In the genomic region with DNA sequence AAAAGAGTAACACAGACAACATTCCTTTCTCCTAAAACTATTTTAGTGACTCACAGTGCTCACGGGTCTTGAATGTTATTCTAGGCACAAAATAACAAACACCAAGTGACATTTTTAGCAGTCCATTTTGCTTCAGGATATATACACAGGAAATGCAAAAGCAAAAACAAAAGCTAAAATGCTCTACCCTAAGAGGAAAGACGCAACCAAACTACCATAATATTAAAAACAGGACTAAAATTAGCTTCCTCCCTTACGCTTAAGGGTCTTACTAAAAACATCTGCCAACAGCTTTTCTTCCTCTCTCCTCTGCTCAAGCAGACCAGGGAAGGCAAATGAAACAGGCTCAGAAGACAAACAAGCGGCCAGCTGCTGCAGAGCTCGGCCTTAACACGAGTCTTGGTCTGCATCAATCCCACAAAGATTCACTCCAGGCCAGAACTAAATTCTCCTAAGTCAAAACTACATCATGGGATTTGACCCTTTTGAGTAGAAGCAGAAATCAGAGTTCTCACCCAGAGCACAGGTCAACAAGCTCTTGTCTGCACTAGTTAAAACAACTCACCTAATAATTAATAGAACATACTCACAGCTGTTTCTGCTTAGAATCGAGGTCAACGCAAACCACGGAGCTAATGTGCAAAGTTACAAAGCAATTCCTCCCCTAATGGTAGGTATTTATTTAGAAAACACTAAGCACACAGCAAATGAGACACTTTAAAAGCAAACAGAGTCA, we compare ENCODE assay signal across 8 cellular contexts.
A peak's percentile ranks its signal among the peaks of the same experiment; 100 is the strongest.
DNase-seq lines count a peak whose midpoint lies in the region; ATAC-seq and TF ChIP-seq lines count a peak whose summit lies in the region.

No MANE protein-coding gene starts in this region.

- H3K27me3 ChIP-seq in psoas muscle (ENCODE audit: insufficient read depth in 3 of 3, low read length in 2 of 3) = no peaks in the 10 kb centered on the region

- intact Hi-C loops in psoas muscle (cut with DNase I) = no loop called here

- peaks cover 81% of the 10 kb centered on the region for H3K4me1 Mint-ChIP-seq in T-helper 1 cell treated with Interleukin-12 subunit alpha and Interleukin-12 subunit beta and Interleukin-4 antibody, amounts not matched to agents 30 μg/mL and 1 μg/mL, for 36 hours (ENCODE audit: low read depth)

- peak overlapping the region; percentile 63 for H3K4me3 Mint-ChIP-seq in T-helper 1 cell treated with Interleukin-12 subunit alpha and Interleukin-12 subunit beta and Interleukin-4 antibody, amounts not matched to agents 30 μg/mL and 1 μg/mL, for 36 hours

- H3K36me3 ChIP-seq in psoas muscle (ENCODE audit: insufficient read depth in 1 of 2, low read depth in 1 of 2) = no peaks in the 10 kb centered on the region

- no peaks in the 10 kb centered on the region for H3K27me3 Mint-ChIP-seq in T-helper 1 cell treated with Interleukin-12 subunit alpha and Interleukin-12 subunit beta and Interleukin-4 antibody, amounts not matched to agents 30 μg/mL and 1 μg/mL, for 36 hours (ENCODE audit: low read depth)

- 34 to 39% (median 38%) methylated on average over 9 of the region's 9 CpGs for WGBS in psoas muscle, 3 donors

- ATAC-seq in HG02759 (IDR thresholded peaks at IDR 0.05; ENCODE audit: unreplicated experiment) (peak; percentile 38), psoas muscle (no peak)

- no peak for TF ChIP-seq CTCF in psoas muscle (IDR thresholded peaks at IDR 0.05)

- H3K9me3 Mint-ChIP-seq in T-helper 1 cell treated with Interleukin-12 subunit alpha and Interleukin-12 subunit beta and Interleukin-4 antibody, amounts not matched to agents 30 μg/mL and 1 μg/mL, for 36 hours = no peaks in the 10 kb centered on the region

- H3K4me3 ChIP-seq in psoas muscle = peak overlapping the region; percentile 2

- no peaks in the 10 kb centered on the region for H3K9me3 ChIP-seq in psoas muscle

- peaks cover 92% of the 10 kb centered on the region for H3K4me1 ChIP-seq in psoas muscle

- H3K36me3 Mint-ChIP-seq in T-helper 1 cell treated with Interleukin-12 subunit alpha and Interleukin-12 subunit beta and Interleukin-4 antibody, amounts not matched to agents 30 μg/mL and 1 μg/mL, for 36 hours (ENCODE audit: low read depth) = peaks cover 23% of the 10 kb centered on the region

- peak overlapping the region; percentile 86 for H3K27ac ChIP-seq in psoas muscle

- peak; percentile 82 for DNase-seq in EL
- DNase-seq in fibroblast of peridontal ligament (ENCODE audit: extremely low read depth) = peak; percentile 74
- no peak for DNase-seq in psoas muscle
- DNase-seq in NCI-H2107 treated with DMSO at 0.1 percent for 48 hours (lab: John Stamatoyannopoulos, UW; ENCODE audit: unreplicated experiment) = no peak
- no peak for DNase-seq in NK-92 treated with Interleukin-12 subunit alpha and Interleukin-12 subunit beta, amount 100 ng/mL, for 24 hours (lab: John Stamatoyannopoulos, UW)
- DNase-seq in stimulated activated CD4-positive, alpha-beta T cell treated with anti-CD3 and anti-CD28 coated beads, Interleukin-2, amount 100 ng/mL, for 24 hours = no peak

- H3K27ac Mint-ChIP-seq in T-helper 1 cell treated with Interleukin-12 subunit alpha and Interleukin-12 subunit beta and Interleukin-4 antibody, amounts not matched to agents 30 μg/mL and 1 μg/mL, for 36 hours = peak overlapping the region; percentile 99

Comparison
In these comparisons a context has a peak if more than half of its experiments do, and no peak if none do; other contexts are left out.
1. DNase-seq: peak in EL (single experiment) and fibroblast of peridontal ligament (single experiment); none in psoas muscle (0 of 2), NCI-H2107 treated with DMSO at 0.1 percent for 48 hours (single experiment), NK-92 treated with Interleukin-12 subunit alpha and Interleukin-12 subunit beta, amount 100 ng/mL, for 24 hours (single experiment) and stimulated activated CD4-positive, alpha-beta T cell treated with anti-CD3 and anti-CD28 coated beads, Interleukin-2, amount 100 ng/mL, for 24 hours (0 of 2).